In the genomic region with DNA sequence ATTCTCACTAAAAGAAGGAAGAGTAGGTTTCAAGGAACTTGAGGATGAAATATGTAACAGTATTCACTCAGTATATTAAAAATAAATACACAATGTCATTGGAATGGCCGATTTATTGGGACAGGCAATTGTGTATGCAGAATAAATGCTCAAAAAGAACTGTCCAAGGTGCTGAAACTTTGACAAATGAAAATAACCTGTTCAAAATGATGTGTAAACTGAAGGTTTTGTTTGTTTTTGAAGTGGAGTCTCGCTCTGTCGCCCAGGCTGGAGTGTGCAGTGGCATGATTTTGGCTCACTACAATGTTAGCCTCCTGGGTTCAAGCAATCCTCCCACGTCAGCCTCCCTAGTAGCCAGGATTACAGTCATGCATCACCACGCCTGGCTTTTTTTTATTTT, we compare ENCODE assay signal across 22 cellular contexts.
DNase-seq lines count a peak whose midpoint lies in the region; ATAC-seq and TF ChIP-seq lines count a peak whose summit lies in the region.
"Had no signal": no experiment of that assay in that cellular context is flagged by ENCODE, and none has a peak within 500 bp of the region (broad histone marks: within the 10 kb centered on the region; RNA-seq: fewer than 3 reads in every experiment).

No MANE protein-coding gene starts in this region.

- DNase-seq in DMS53 (lab: John Stamatoyannopoulos, UW) = peak; percentile 2
- DNase-seq in DMS53 treated with DMSO at 0.1 percent for 48 hours (lab: John Stamatoyannopoulos, UW; ENCODE audit: unreplicated experiment) = no peak
- DNase-seq in OCI-M1 (lab: John Stamatoyannopoulos, UW) = peak; percentile 44
- DNase-seq in erythroblast (lab: John Stamatoyannopoulos, UW) = peak; percentile 3 to 22
- peak; percentile 57 for DNase-seq in neuronal stem cell (ENCODE audit: low spot score)
- no peak for DNase-seq in activated gamma-delta T cell (lab: John Stamatoyannopoulos, UW)
- no peak for DNase-seq in HK-2 (ENCODE audit: unreplicated experiment)
- DNase-seq: 8988T; amygdala; heart right ventricle; NCI-H2029 treated with DMSO at 0.1 percent for 48 hours; NCI-H774; stimulated activated naive B cell treated with anti-CD40 and anti-IgM and Interleukin-4, amounts not matched to agents 10 μg/mL and 1 μg/mL and 100 μg/mL, for 72 hours; T-cell had no signal

- no peak for TF ChIP-seq POLR2A in erythroblast (IDR thresholded peaks at IDR 0.05; ENCODE audit: low read length)

- no CpG with 5 or more reads among the region's 5 CpGs for WGBS in neuronal stem cell (ENCODE audit: extremely low coverage in 2 of 2, insufficient read length in 2 of 2, insufficient replicate concordance in 1 of 2), 2 donors

- no peak overlapping the region for H2BK12ac ChIP-seq in neuronal stem cell (ENCODE audit: low read length)

- no peak overlapping the region for H3K4me2 ChIP-seq in neuronal stem cell (ENCODE audit: insufficient read depth, low read length, poor library complexity, severe bottlenecking)
- H3K4me2 ChIP-seq: KMS-11 had no signal

- H4K8ac ChIP-seq in neuronal stem cell (ENCODE audit: low read depth, low read length) = no peak overlapping the region

- no peak overlapping the region for H3K4me3 ChIP-seq in neuronal stem cell (ENCODE audit: low read length in 2 of 2)
- H3K4me3 ChIP-seq: heart right ventricle had no signal

- no peak overlapping the region for H3K9ac ChIP-seq in neuronal stem cell (ENCODE audit: low read depth, low read length, poor library complexity)
- H3K9ac ChIP-seq: KMS-11, parathyroid adenoma had no signal

- H2BK120ac ChIP-seq in neuronal stem cell (ENCODE audit: low read depth, low read length) = no peak overlapping the region

- H2BK15ac ChIP-seq in neuronal stem cell (ENCODE audit: low read length) = no peak overlapping the region

- H3K36me3 ChIP-seq in neuronal stem cell (replicated peaks in 1 of 2; ENCODE audit: control insufficient read depth in 2 of 2, insufficient read depth in 2 of 2, low read length in 2 of 2) = no peaks in the 10 kb centered on the region
- H3K36me3 ChIP-seq: heart right ventricle had no signal

- H4K91ac ChIP-seq in neuronal stem cell (ENCODE audit: low read depth, low read length, poor library complexity) = no peak overlapping the region

- H3K4me1 ChIP-seq in neuronal stem cell (ENCODE audit: control insufficient read depth in 2 of 2, insufficient read depth in 1 of 2, low read depth in 1 of 2, low read length in 2 of 2) = no peaks in the 10 kb centered on the region
- H3K4me1 ChIP-seq: heart right ventricle, parathyroid adenoma had no signal

- H3K79me1 ChIP-seq in neuronal stem cell (ENCODE audit: low read depth, low read length) = no peaks in the 10 kb centered on the region

- no peak overlapping the region for H3K14ac ChIP-seq in neuronal stem cell (ENCODE audit: low read length)

- peaks cover 0 to 1% of the 10 kb centered on the region in 2 donors for H3K9me3 ChIP-seq in neuronal stem cell (replicated peaks in 1 of 2; ENCODE audit: control insufficient read depth in 2 of 2, insufficient read depth in 1 of 2, low read depth in 1 of 2, low read length in 2 of 2)

- no peak overlapping the region for H2BK5ac ChIP-seq in neuronal stem cell (ENCODE audit: low read length)

- ATAC-seq in HG02642 (IDR thresholded peaks at IDR 0.05; ENCODE audit: poor library complexity, unreplicated experiment) = no peak
- ATAC-seq: activated T-helper 17 cell treated with anti-CD3 and anti-CD28 coated beads, Interleukin-2, amount 50 U/mL, for 72 hours; heart right ventricle; stimulated activated naive B cell treated with anti-CD40 and anti-IgM and Interleukin-4, amounts not matched to agents 10 μg/mL and 1 μg/mL and 100 μg/mL, for 72 hours; T-cell; WTC11 had no signal

- no peak overlapping the region for H3K18ac ChIP-seq in neuronal stem cell (ENCODE audit: low read length)

- no peaks in the 10 kb centered on the region for H3K27me3 ChIP-seq in neuronal stem cell (ENCODE audit: control insufficient read depth in 3 of 3, insufficient read depth in 3 of 3, low read depth in 1 of 3, low read length in 3 of 3)
- H3K27me3 ChIP-seq: heart right ventricle had no signal

- no peak overlapping the region for H2AK5ac ChIP-seq in neuronal stem cell (ENCODE audit: low read depth, low read length)

- no peak overlapping the region for H2AFZ ChIP-seq in neuronal stem cell (ENCODE audit: low read length)
- H2AFZ ChIP-seq: parathyroid adenoma had no signal

- H3K27ac ChIP-seq in neuronal stem cell (replicated peaks; ENCODE audit: low read length) = no peak overlapping the region
- H3K27ac ChIP-seq: C4-2B, epithelial cell of prostate, heart right ventricle, KMS-11, parathyroid adenoma, RWPE1 had no signal

- no peak overlapping the region for H3K4ac ChIP-seq in neuronal stem cell (ENCODE audit: low read length)

- no peak overlapping the region for H3K23ac ChIP-seq in neuronal stem cell (ENCODE audit: low read depth, low read length, poor library complexity)

Comparison
In these comparisons a context has a peak if more than half of its experiments do, and no peak if none do; other contexts are left out.
1. DNase-seq: peak in DMS53 (single experiment), OCI-M1 (single experiment), erythroblast (2 of 2) and neuronal stem cell (single experiment); none in DMS53 treated with DMSO at 0.1 percent for 48 hours (single experiment), activated gamma-delta T cell (single experiment) and HK-2 (single experiment).